In the genomic region with DNA sequence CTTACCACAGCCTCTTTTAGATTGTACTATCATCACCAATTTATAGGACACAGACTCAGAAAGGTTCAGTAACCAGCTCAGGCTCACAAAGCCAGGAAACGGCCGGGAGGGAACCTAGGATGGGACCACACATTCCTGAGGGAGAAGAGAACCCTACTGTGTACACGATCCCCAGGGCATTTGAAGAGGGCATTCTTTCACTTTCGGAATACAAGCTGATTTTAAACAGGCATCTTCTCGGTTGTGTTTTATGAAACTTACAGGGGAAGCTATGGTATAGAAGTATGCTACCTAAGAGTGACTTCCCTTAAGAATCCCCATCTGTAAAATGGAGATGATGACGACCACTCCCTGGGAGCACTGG, we compare ENCODE assay signal across 11 cellular contexts. TPM values are rescaled to one million over a fixed set of nuclear protein-coding genes. Genes with fewer than 3 reads are reported as not detected.
DNase-seq lines count a peak whose midpoint lies in the region; ATAC-seq and TF ChIP-seq lines count a peak whose summit lies in the region.
"Had no signal": no experiment of that assay in that cellular context is flagged by ENCODE, and none has a peak within 500 bp of the region (broad histone marks: within the 10 kb centered on the region; RNA-seq: fewer than 3 reads in every experiment).

No MANE protein-coding gene starts in this region.

- POLR2A ChIA-PET in activated B cell treated with CpG ODN at 0.5 μM for 24 hours (lab: Charles Lee) = interaction anchor here (0.8 to 1.6 kb wide), 2 partner anchors 18 to 216 kb away, joined by 3 to 12 read pairs; no protein-coding TSS in a partner anchor

- TF ChIP-seq CTCF in activated B cell treated with CpG ODN at 0.5 μM for 24 hours (IDR thresholded peaks at IDR 0.05) (no peak), testis (IDR thresholded peaks at IDR 0.05) (no peak)

- no peak for DNase-seq in activated B cell treated with CpG ODN at 0.5 μM for 24 hours
- no peak for DNase-seq in SHP77 (lab: John Stamatoyannopoulos, UW)
- DNase-seq in SIG-M5 treated with dmso at 0.1 percent for 504 hours (lab: John Stamatoyannopoulos, UW; ENCODE audit: unreplicated experiment) = no peak
- DNase-seq in testis = no peak
- no peak for DNase-seq in T-helper 9 cell
- DNase-seq: activated CD4-positive, alpha-beta T cell treated with anti-CD3 and anti-CD28 coated beads, Interleukin-2, amount 50 U/mL, for 4 hours; NCI-H2107 had no signal

- peak overlapping the region; percentile 79 for H3K27ac Mint-ChIP-seq in activated B cell treated with CpG ODN at 0.5 μM for 24 hours

- H3K27ac ChIP-seq in BLaER1 = peak overlapping the region; percentile 74
- H3K27ac ChIP-seq in testis = no peak overlapping the region

- ATAC-seq in GM18907 (IDR thresholded peaks at IDR 0.05; ENCODE audit: unreplicated experiment) (peak; percentile 55), HG02885 (IDR thresholded peaks at IDR 0.05; ENCODE audit: poor library complexity, unreplicated experiment) (peak; percentile 28), activated B cell treated with CpG ODN at 0.5 μM for 24 hours (ENCODE audit: low read depth) (peak; percentile 20)

- no peaks in the 10 kb centered on the region for H3K27me3 ChIP-seq in BLaER1
- no peaks in the 10 kb centered on the region for H3K27me3 ChIP-seq in testis

- H3K9ac ChIP-seq in BLaER1 = peak overlapping the region; percentile 46

- 78 to 86% methylated on average over 6 of the region's 6 CpGs for WGBS in testis, 2 donors

- H3K4me1 ChIP-seq in BLaER1 (peaks cover 86% of the 10 kb centered on the region), testis (peaks cover 19% of the 10 kb centered on the region)
- H3K4me1 ChIP-seq: HAP-1 had no signal

- peak overlapping the region; percentile 65 for H3K4me3 Mint-ChIP-seq in activated B cell treated with CpG ODN at 0.5 μM for 24 hours

- no peak for TF ChIP-seq POLR2A in testis (IDR thresholded peaks at IDR 0.05)

- H3K4me3 ChIP-seq in BLaER1 (peak overlapping the region; percentile 36; the same call in 1 of the 2 replicates), testis (no peak overlapping the region)
- H3K4me3 ChIP-seq: HAP-1 had no signal

- H3K9me3 ChIP-seq in BLaER1 = no peaks in the 10 kb centered on the region
- H3K9me3 ChIP-seq in testis = no peaks in the 10 kb centered on the region
- H3K9me3 ChIP-seq: HAP-1 had no signal

- H3K27me3 Mint-ChIP-seq in activated B cell treated with CpG ODN at 0.5 μM for 24 hours = no peaks in the 10 kb centered on the region

- peaks cover 58% of the 10 kb centered on the region for H3K4me1 Mint-ChIP-seq in activated B cell treated with CpG ODN at 0.5 μM for 24 hours

- H4K20me1 ChIP-seq in BLaER1 = peaks cover 23% of the 10 kb centered on the region

- H3K36me3 Mint-ChIP-seq in activated B cell treated with CpG ODN at 0.5 μM for 24 hours (ENCODE audit: low read depth) = no peaks in the 10 kb centered on the region

- no peaks in the 10 kb centered on the region for H3K9me3 Mint-ChIP-seq in activated B cell treated with CpG ODN at 0.5 μM for 24 hours

- no peaks in the 10 kb centered on the region for H3K36me3 ChIP-seq in BLaER1
- no peaks in the 10 kb centered on the region for H3K36me3 ChIP-seq in testis (ENCODE audit: low read depth, missing control alignments)
- H3K36me3 ChIP-seq: HAP-1 had no signal

- intact Hi-C loops in activated B cell treated with CpG ODN at 0.5 μM for 24 hours (cut with micrococcal nuclease) = no loop called here
- intact Hi-C loops in testis (cut with DNase I; ENCODE audit: low total_unique reads) = no loop called here

- CTCF ChIA-PET in activated B cell treated with CpG ODN at 0.5 μM for 24 hours (lab: Charles Lee) = interaction anchor here (2.4 kb wide), 1 partner anchor 18 kb away, joined by 10 read pairs; no protein-coding TSS in a partner anchor

- peak overlapping the region; percentile 85 for H3K4me2 ChIP-seq in BLaER1

RNA-seq across cellular contexts. Expression of gene SMCO4, which starts 19.0 kb away (rescaled TPM):
- 3.2 and 4.6 TPM in 2 replicates for total RNA-seq in activated B cell treated with CpG ODN at 0.5 μM for 24 hours
- 10 to 100 TPM; 33.6 to 34.2 TPM for total RNA-seq in testis
- polyA plus RNA-seq in testis (ENCODE audit: insufficient read depth, low read depth, low replicate concordance) = 59.9 TPM
